In genomic region chr16:56332464-56333079, GRCh38 we compare ENCODE assay signal across 8 cellular contexts.
A peak's percentile ranks its signal among the peaks of the same experiment; 100 is the strongest.
DNase-seq lines count a peak whose midpoint lies in the region; ATAC-seq, FAIRE-seq and TF ChIP-seq lines count a peak whose summit lies in the region.

No MANE protein-coding gene starts in this region.

- peak; percentile 58 to 67 for ATAC-seq in right cardiac atrium
- ATAC-seq in HG02588 (IDR thresholded peaks at IDR 0.05; ENCODE audit: unreplicated experiment): no peak
- no peak for ATAC-seq in HG03139 (IDR thresholded peaks at IDR 0.05; ENCODE audit: unreplicated experiment)
- ATAC-seq in HG03342 (IDR thresholded peaks at IDR 0.05; ENCODE audit: unreplicated experiment): no peak

- FAIRE-seq in small intestine (lab: Jason Lieb, UNC): no peak

- POLR2A ChIA-PET in activated CD4-positive, alpha-beta memory T cell treated with anti-CD3 and anti-CD28 coated beads for 36 hours (lab: Charles Lee): no interaction called here
- POLR2A ChIA-PET in activated CD4-positive, alpha-beta memory T cell treated with anti-CD3 and anti-CD28 coated beads, Interleukin-2, amount 10 ng/mL, durations not matched to agents 7 days and 5 days (lab: Charles Lee): no interaction called here

- H3K36me3 Mint-ChIP-seq in activated CD4-positive, alpha-beta memory T cell treated with anti-CD3 and anti-CD28 coated beads for 36 hours: no peaks in the 10 kb centered on the region
- no peaks in the 10 kb centered on the region for H3K36me3 Mint-ChIP-seq in activated CD4-positive, alpha-beta memory T cell treated with anti-CD3 and anti-CD28 coated beads, Interleukin-2, amount 10 ng/mL, durations not matched to agents 7 days and 5 days (ENCODE audit: low read depth)

- no peaks in the 10 kb centered on the region for H3K9me3 ChIP-seq in right cardiac atrium (ENCODE audit: control insufficient read depth, low read length)
- no peaks in the 10 kb centered on the region for H3K9me3 ChIP-seq in small intestine (ENCODE audit: control insufficient read depth, low read depth)

- 50% methylated on average over 16 of the region's 16 CpGs for WGBS in right cardiac atrium
- 35 to 61% (median 46%) methylated on average over 16 of the region's 16 CpGs for WGBS in small intestine, 3 donors

- H3K27ac ChIP-seq in right cardiac atrium (ENCODE audit: low read length) (no peak overlapping the region), small intestine (ENCODE audit: low read depth in 1 of 2, low read length in 1 of 2) (no peak overlapping the region)

- peak; percentile 32 for DNase-seq in activated CD4-positive, alpha-beta memory T cell treated with anti-CD3 and anti-CD28 coated beads for 36 hours
- DNase-seq in activated CD4-positive, alpha-beta memory T cell treated with anti-CD3 and anti-CD28 coated beads, Interleukin-2, amount 10 ng/mL, durations not matched to agents 7 days and 5 days: no peak
- DNase-seq in right cardiac atrium: peak; percentile 74 to 88 (median 87)
- peak; percentile 49 for DNase-seq in small intestine

- CTCF ChIA-PET in activated CD4-positive, alpha-beta memory T cell treated with anti-CD3 and anti-CD28 coated beads for 36 hours (lab: Charles Lee): interaction anchor here (1.1 to 1.4 kb wide), 2 partner anchors 14 to 24 kb away, joined by 3 read pairs; no protein-coding TSS in a partner anchor
- CTCF ChIA-PET in activated CD4-positive, alpha-beta memory T cell treated with anti-CD3 and anti-CD28 coated beads, Interleukin-2, amount 10 ng/mL, durations not matched to agents 7 days and 5 days (lab: Charles Lee): interaction anchor here (1.1 to 1.5 kb wide), 2 partner anchors 14 kb away, joined by 3 to 4 read pairs; no protein-coding TSS in a partner anchor

- H3K27me3 Mint-ChIP-seq in activated CD4-positive, alpha-beta memory T cell treated with anti-CD3 and anti-CD28 coated beads for 36 hours: no peaks in the 10 kb centered on the region
- H3K27me3 Mint-ChIP-seq in activated CD4-positive, alpha-beta memory T cell treated with anti-CD3 and anti-CD28 coated beads, Interleukin-2, amount 10 ng/mL, durations not matched to agents 7 days and 5 days: no peaks in the 10 kb centered on the region

- H3K27me3 ChIP-seq in right cardiac atrium (ENCODE audit: control insufficient read depth, insufficient read depth) (no peaks in the 10 kb centered on the region), small intestine (ENCODE audit: control insufficient read depth in 2 of 2, insufficient read depth in 2 of 2, low read length in 2 of 2) (no peaks in the 10 kb centered on the region)

- H3K9me3 Mint-ChIP-seq in activated CD4-positive, alpha-beta memory T cell treated with anti-CD3 and anti-CD28 coated beads for 36 hours: no peaks in the 10 kb centered on the region
- no peaks in the 10 kb centered on the region for H3K9me3 Mint-ChIP-seq in activated CD4-positive, alpha-beta memory T cell treated with anti-CD3 and anti-CD28 coated beads, Interleukin-2, amount 10 ng/mL, durations not matched to agents 7 days and 5 days

- intact Hi-C loops in activated CD4-positive, alpha-beta memory T cell treated with anti-CD3 and anti-CD28 coated beads for 36 hours (cut with micrococcal nuclease): no loop called here
- intact Hi-C loops in right cardiac atrium (cut with DNase I): no loop called here

- H3K4me1 Mint-ChIP-seq in activated CD4-positive, alpha-beta memory T cell treated with anti-CD3 and anti-CD28 coated beads for 36 hours (ENCODE audit: low read depth): no peaks in the 10 kb centered on the region
- H3K4me1 Mint-ChIP-seq in activated CD4-positive, alpha-beta memory T cell treated with anti-CD3 and anti-CD28 coated beads, Interleukin-2, amount 10 ng/mL, durations not matched to agents 7 days and 5 days: no peaks in the 10 kb centered on the region

- H3K36me3 ChIP-seq in small intestine (ENCODE audit: control insufficient read depth in 2 of 2, insufficient read depth in 2 of 2, low read length in 2 of 2): peaks cover 0 to 2% of the 10 kb centered on the region in 2 donors

- H3K4me1 ChIP-seq in right cardiac atrium (ENCODE audit: control insufficient read depth, insufficient read depth, low read length) (peaks cover 2% of the 10 kb centered on the region), small intestine (ENCODE audit: control insufficient read depth in 2 of 2, insufficient read depth in 1 of 2, low read depth in 1 of 2, low read length in 1 of 2) (no peaks in the 10 kb centered on the region)

- H3K4me3 Mint-ChIP-seq in activated CD4-positive, alpha-beta memory T cell treated with anti-CD3 and anti-CD28 coated beads for 36 hours: no peak overlapping the region
- no peak overlapping the region for H3K4me3 Mint-ChIP-seq in activated CD4-positive, alpha-beta memory T cell treated with anti-CD3 and anti-CD28 coated beads, Interleukin-2, amount 10 ng/mL, durations not matched to agents 7 days and 5 days

- no peak overlapping the region for H3K4me3 ChIP-seq in WI38 (ENCODE audit: low read depth, low read length)
- H3K4me3 ChIP-seq in right cardiac atrium (ENCODE audit: low read length): no peak overlapping the region
- no peak overlapping the region for H3K4me3 ChIP-seq in small intestine (ENCODE audit: low read depth in 1 of 2, low read length in 2 of 2)

- H3K27ac Mint-ChIP-seq in activated CD4-positive, alpha-beta memory T cell treated with anti-CD3 and anti-CD28 coated beads for 36 hours: no peak overlapping the region
- H3K27ac Mint-ChIP-seq in activated CD4-positive, alpha-beta memory T cell treated with anti-CD3 and anti-CD28 coated beads, Interleukin-2, amount 10 ng/mL, durations not matched to agents 7 days and 5 days: no peak overlapping the region

- peak; percentile 29; the same call in 1 of the 2 replicates for TF ChIP-seq CTCF in WI38 (IDR thresholded peaks at IDR 0.05; ENCODE audit: low read depth, low read length)

Comparison
In these comparisons a context has a peak if more than half of its experiments do, and no peak if none do; other contexts are left out.
1. ATAC-seq: peak in right cardiac atrium (2 of 2); none in HG02588 (single experiment), HG03139 (single experiment) and HG03342 (single experiment).